1 cellular context compared by ENCODE assay signal in genomic region chr20:62900052-62900691, GRCh38.
TF ChIP-seq lines count a peak whose summit lies in the region.

No MANE protein-coding gene starts in this region.

TF ChIP-seq in HepG2, 621 proteins besides CTCF, POLR2A, EP300 and RAD21 (continued from another document and continues in another):
- TF ChIP-seq, protein P1, sequence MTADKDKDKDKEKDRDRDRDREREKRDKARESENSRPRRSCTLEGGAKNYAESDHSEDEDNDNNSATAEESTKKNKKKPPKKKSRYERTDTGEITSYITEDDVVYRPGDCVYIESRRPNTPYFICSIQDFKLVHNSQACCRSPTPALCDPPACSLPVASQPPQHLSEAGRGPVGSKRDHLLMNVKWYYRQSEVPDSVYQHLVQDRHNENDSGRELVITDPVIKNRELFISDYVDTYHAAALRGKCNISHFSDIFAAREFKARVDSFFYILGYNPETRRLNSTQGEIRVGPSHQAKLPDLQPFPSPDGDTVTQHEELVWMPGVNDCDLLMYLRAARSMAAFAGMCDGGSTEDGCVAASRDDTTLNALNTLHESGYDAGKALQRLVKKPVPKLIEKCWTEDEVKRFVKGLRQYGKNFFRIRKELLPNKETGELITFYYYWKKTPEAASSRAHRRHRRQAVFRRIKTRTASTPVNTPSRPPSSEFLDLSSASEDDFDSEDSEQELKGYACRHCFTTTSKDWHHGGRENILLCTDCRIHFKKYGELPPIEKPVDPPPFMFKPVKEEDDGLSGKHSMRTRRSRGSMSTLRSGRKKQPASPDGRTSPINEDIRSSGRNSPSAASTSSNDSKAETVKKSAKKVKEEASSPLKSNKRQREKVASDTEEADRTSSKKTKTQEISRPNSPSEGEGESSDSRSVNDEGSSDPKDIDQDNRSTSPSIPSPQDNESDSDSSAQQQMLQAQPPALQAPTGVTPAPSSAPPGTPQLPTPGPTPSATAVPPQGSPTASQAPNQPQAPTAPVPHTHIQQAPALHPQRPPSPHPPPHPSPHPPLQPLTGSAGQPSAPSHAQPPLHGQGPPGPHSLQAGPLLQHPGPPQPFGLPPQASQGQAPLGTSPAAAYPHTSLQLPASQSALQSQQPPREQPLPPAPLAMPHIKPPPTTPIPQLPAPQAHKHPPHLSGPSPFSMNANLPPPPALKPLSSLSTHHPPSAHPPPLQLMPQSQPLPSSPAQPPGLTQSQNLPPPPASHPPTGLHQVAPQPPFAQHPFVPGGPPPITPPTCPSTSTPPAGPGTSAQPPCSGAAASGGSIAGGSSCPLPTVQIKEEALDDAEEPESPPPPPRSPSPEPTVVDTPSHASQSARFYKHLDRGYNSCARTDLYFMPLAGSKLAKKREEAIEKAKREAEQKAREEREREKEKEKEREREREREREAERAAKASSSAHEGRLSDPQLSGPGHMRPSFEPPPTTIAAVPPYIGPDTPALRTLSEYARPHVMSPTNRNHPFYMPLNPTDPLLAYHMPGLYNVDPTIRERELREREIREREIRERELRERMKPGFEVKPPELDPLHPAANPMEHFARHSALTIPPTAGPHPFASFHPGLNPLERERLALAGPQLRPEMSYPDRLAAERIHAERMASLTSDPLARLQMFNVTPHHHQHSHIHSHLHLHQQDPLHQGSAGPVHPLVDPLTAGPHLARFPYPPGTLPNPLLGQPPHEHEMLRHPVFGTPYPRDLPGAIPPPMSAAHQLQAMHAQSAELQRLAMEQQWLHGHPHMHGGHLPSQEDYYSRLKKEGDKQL (CRISPR knock-in tag; IDR thresholded peaks at IDR 0.05; ENCODE audit: low read depth) = peak; percentile 54; the same call in 1 of the 2 replicates
- TF ChIP-seq SP1 (IDR thresholded peaks at IDR 0.05) = no peak
- 0 out of 2 replicates have a peak, but pooled peaks have one; percentile 16 for TF ChIP-seq SP1 (CRISPR knock-in tag; IDR thresholded peaks at IDR 0.05)
- peak; percentile 71 for TF ChIP-seq UBTF (CRISPR knock-in tag; IDR thresholded peaks at IDR 0.05)
- peak; percentile 89; the same call in 1 of the 2 replicates for TF ChIP-seq ZSCAN29 (CRISPR knock-in tag; conservative IDR thresholded peaks at IDR 0.05)
- TF ChIP-seq, protein P2, sequence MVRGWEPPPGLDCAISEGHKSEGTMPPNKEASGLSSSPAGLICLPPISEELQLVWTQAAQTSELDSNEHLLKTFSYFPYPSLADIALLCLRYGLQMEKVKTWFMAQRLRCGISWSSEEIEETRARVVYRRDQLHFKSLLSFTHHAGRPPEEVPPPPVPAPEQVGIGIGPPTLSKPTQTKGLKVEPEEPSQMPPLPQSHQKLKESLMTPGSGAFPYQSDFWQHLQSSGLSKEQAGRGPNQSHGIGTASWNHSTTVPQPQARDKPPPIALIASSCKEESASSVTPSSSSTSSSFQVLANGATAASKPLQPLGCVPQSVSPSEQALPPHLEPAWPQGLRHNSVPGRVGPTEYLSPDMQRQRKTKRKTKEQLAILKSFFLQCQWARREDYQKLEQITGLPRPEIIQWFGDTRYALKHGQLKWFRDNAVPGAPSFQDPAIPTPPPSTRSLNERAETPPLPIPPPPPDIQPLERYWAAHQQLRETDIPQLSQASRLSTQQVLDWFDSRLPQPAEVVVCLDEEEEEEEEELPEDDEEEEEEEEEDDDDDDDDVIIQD (CRISPR knock-in tag; IDR thresholded peaks at IDR 0.05; ENCODE audit: low read depth) = peak; percentile 62; the same call in 1 of the 2 replicates
- TF ChIP-seq ZNF468 (CRISPR knock-in tag; IDR thresholded peaks at IDR 0.05) = no peak
- no peak for TF ChIP-seq GATA4 (IDR thresholded peaks at IDR 0.05; ENCODE audit: borderline replicate concordance, low read depth)
- no peak for TF ChIP-seq MTA3 (CRISPR knock-in tag; IDR thresholded peaks at IDR 0.05)
- no peak; the same call in 1 of the 2 replicates for TF ChIP-seq ZNF337 (CRISPR knock-in tag; IDR thresholded peaks at IDR 0.05; ENCODE audit: borderline replicate concordance, low read depth)
- TF ChIP-seq KDM5A (IDR thresholded peaks at IDR 0.05; ENCODE audit: borderline replicate concordance, low read length) = no peak
- TF ChIP-seq, protein P3, sequence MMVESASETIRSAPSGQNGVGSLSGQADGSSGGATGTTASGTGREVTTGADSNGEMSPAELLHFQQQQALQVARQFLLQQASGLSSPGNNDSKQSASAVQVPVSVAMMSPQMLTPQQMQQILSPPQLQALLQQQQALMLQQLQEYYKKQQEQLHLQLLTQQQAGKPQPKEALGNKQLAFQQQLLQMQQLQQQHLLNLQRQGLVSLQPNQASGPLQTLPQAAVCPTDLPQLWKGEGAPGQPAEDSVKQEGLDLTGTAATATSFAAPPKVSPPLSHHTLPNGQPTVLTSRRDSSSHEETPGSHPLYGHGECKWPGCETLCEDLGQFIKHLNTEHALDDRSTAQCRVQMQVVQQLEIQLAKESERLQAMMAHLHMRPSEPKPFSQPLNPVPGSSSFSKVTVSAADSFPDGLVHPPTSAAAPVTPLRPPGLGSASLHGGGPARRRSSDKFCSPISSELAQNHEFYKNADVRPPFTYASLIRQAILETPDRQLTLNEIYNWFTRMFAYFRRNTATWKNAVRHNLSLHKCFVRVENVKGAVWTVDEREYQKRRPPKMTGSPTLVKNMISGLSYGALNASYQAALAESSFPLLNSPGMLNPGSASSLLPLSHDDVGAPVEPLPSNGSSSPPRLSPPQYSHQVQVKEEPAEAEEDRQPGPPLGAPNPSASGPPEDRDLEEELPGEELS (CRISPR knock-in tag; IDR thresholded peaks at IDR 0.05) = peak; percentile 72
- TF ChIP-seq YEATS4 (CRISPR knock-in tag; IDR thresholded peaks at IDR 0.05; ENCODE audit: borderline replicate concordance) = peak; percentile 92
- no peak for TF ChIP-seq NONO (IDR thresholded peaks at IDR 0.05)
- TF ChIP-seq NONO (CRISPR knock-in tag; conservative IDR thresholded peaks at IDR 0.05) = peak; percentile 97
- peak; percentile 87; the same call in 1 of the 2 replicates for TF ChIP-seq ZFP36L2 (CRISPR knock-in tag; IDR thresholded peaks at IDR 0.05)
- TF ChIP-seq, protein P4, sequence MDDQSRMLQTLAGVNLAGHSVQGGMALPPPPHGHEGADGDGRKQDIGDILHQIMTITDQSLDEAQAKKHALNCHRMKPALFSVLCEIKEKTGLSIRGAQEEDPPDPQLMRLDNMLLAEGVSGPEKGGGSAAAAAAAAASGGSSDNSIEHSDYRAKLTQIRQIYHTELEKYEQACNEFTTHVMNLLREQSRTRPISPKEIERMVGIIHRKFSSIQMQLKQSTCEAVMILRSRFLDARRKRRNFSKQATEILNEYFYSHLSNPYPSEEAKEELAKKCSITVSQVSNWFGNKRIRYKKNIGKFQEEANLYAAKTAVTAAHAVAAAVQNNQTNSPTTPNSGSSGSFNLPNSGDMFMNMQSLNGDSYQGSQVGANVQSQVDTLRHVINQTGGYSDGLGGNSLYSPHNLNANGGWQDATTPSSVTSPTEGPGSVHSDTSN (CRISPR knock-in tag; IDR thresholded peaks at IDR 0.05; ENCODE audit: borderline replicate concordance) = peak; percentile 82
- TF ChIP-seq GMEB1 (CRISPR knock-in tag; IDR thresholded peaks at IDR 0.05; ENCODE audit: borderline replicate concordance) = peak; percentile 42; the same call in 1 of the 2 replicates
- no peak; the same call in 1 of the 2 replicates for TF ChIP-seq HIC2 (CRISPR knock-in tag; IDR thresholded peaks at IDR 0.05; ENCODE audit: low read depth)
- TF ChIP-seq, protein P5, sequence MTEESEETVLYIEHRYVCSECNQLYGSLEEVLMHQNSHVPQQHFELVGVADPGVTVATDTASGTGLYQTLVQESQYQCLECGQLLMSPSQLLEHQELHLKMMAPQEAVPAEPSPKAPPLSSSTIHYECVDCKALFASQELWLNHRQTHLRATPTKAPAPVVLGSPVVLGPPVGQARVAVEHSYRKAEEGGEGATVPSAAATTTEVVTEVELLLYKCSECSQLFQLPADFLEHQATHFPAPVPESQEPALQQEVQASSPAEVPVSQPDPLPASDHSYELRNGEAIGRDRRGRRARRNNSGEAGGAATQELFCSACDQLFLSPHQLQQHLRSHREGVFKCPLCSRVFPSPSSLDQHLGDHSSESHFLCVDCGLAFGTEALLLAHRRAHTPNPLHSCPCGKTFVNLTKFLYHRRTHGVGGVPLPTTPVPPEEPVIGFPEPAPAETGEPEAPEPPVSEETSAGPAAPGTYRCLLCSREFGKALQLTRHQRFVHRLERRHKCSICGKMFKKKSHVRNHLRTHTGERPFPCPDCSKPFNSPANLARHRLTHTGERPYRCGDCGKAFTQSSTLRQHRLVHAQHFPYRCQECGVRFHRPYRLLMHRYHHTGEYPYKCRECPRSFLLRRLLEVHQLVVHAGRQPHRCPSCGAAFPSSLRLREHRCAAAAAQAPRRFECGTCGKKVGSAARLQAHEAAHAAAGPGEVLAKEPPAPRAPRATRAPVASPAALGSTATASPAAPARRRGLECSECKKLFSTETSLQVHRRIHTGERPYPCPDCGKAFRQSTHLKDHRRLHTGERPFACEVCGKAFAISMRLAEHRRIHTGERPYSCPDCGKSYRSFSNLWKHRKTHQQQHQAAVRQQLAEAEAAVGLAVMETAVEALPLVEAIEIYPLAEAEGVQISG (CRISPR knock-in tag; IDR thresholded peaks at IDR 0.05) = peak; percentile 96
- no peak for TF ChIP-seq SIX1 (CRISPR knock-in tag; IDR thresholded peaks at IDR 0.05; ENCODE audit: borderline replicate concordance)
- no peak for TF ChIP-seq SRSF9 (IDR thresholded peaks at IDR 0.05; ENCODE audit: borderline replicate concordance, insufficient read depth, low read depth, low read length, poor library complexity, severe bottlenecking)
- peak; percentile 76 for TF ChIP-seq ZNF451 (CRISPR knock-in tag; IDR thresholded peaks at IDR 0.05)
- TF ChIP-seq, protein P6, sequence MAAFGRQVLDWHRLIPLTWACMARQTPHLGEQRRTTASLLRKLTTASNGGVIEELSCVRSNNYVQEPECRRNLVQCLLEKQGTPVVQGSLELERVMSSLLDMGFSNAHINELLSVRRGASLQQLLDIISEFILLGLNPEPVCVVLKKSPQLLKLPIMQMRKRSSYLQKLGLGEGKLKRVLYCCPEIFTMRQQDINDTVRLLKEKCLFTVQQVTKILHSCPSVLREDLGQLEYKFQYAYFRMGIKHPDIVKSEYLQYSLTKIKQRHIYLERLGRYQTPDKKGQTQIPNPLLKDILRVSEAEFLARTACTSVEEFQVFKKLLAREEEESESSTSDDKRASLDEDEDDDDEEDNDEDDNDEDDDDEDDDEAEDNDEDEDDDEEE (CRISPR knock-in tag; IDR thresholded peaks at IDR 0.05) = no peak; the same call in 1 of the 2 replicates
- TF ChIP-seq STAT5B (CRISPR knock-in tag; IDR thresholded peaks at IDR 0.05) = no peak
- peak; percentile 96 for TF ChIP-seq ZNF280B (CRISPR knock-in tag; IDR thresholded peaks at IDR 0.05; ENCODE audit: borderline replicate concordance)
- 0 out of 2 replicates have a peak, but pooled peaks have one; percentile 64 for TF ChIP-seq ZBTB3 (CRISPR knock-in tag; IDR thresholded peaks at IDR 0.05; ENCODE audit: borderline replicate concordance, low read depth)
- no peak for TF ChIP-seq ATF7 (IDR thresholded peaks at IDR 0.05)
- TF ChIP-seq ATF7 (CRISPR knock-in tag; IDR thresholded peaks at IDR 0.05) = peak; percentile 60; the same call in 1 of the 2 replicates
- TF ChIP-seq ZNF75D (CRISPR knock-in tag; IDR thresholded peaks at IDR 0.05; ENCODE audit: borderline replicate concordance) = no peak
- TF ChIP-seq ZNF343 (CRISPR knock-in tag; IDR thresholded peaks at IDR 0.05) = peak; percentile 66; the same call in 1 of the 2 replicates
- TF ChIP-seq ATF7-NPFF (CRISPR knock-in tag; IDR thresholded peaks at IDR 0.05; ENCODE audit: low read depth) = peak; percentile 95
